Comparison of ENCODE assay signal across 3 cellular contexts in genomic region chr4:180418819-180419531, GRCh38.
A peak's percentile ranks its signal among the peaks of the same experiment; 100 is the strongest.
TF ChIP-seq lines count a peak whose summit lies in the region.

No MANE protein-coding gene starts in this region.

TF ChIP-seq in HepG2, 621 proteins besides CTCF, POLR2A, EP300 and RAD21:
- no peak for TF ChIP-seq ZNF7 (CRISPR knock-in tag; IDR thresholded peaks at IDR 0.05)
- peak; percentile 67 for TF ChIP-seq MAFF (IDR thresholded peaks at IDR 0.05; ENCODE audit: low read depth, low read length)
- no peak for TF ChIP-seq ZBTB20 (CRISPR knock-in tag; IDR thresholded peaks at IDR 0.05; ENCODE audit: borderline replicate concordance, low read depth)
- TF ChIP-seq ZNF280D (CRISPR knock-in tag; IDR thresholded peaks at IDR 0.05) = no peak
- peak; percentile 31 to 81; a peak in 3 of 4 replicates for TF ChIP-seq MAFK (conservative IDR thresholded peaks at IDR 0.05 in 1 of 2, IDR thresholded peaks at IDR 0.05 in 1 of 2; ENCODE audit: low read length in 2 of 2)

TF ChIP-seq in GM23338, 12 proteins besides CTCF, POLR2A, EP300 and RAD21 (continues in another document):
- TF ChIP-seq JUNB (IDR thresholded peaks at IDR 0.05; ENCODE audit: unreplicated experiment) (no peak), NANOG (IDR thresholded peaks at IDR 0.05; ENCODE audit: borderline replicate concordance) (no peak), ZNF114 (CRISPR knock-in tag; IDR thresholded peaks at IDR 0.05) (no peak), CREB1 (CRISPR knock-in tag; IDR thresholded peaks at IDR 0.05; ENCODE audit: low read depth) (no peak), ZNF331 (CRISPR knock-in tag; IDR thresholded peaks at IDR 0.05; ENCODE audit: low read depth) (no peak), ZNF462 (CRISPR knock-in tag; IDR thresholded peaks at IDR 0.05) (no peak), POLR2AphosphoS5 (IDR thresholded peaks at IDR 0.05; ENCODE audit: low read depth) (no peak), EZH2phosphoT487 (IDR thresholded peaks at IDR 0.05; ENCODE audit: unreplicated experiment) (no peak), EZH2 (IDR thresholded peaks at IDR 0.05; ENCODE audit: low read depth, unreplicated experiment) (no peak), ETS1 (IDR thresholded peaks at IDR 0.05) (no peak), STAT1 (IDR thresholded peaks at IDR 0.05; ENCODE audit: unreplicated experiment) (no peak)

TF ChIP-seq in IMR-90, 13 proteins besides CTCF, POLR2A, EP300 and RAD21:
- TF ChIP-seq BHLHE40 (IDR thresholded peaks at IDR 0.05; ENCODE audit: low read depth, low read length) (no peak), MAFK (IDR thresholded peaks at IDR 0.05; ENCODE audit: low read depth, low read length) (peak; percentile 64)
TF ChIP-seq in IMR-90: peak in this region for 1.
